ENCODE assay signal across 10 cellular contexts in the genomic region with DNA sequence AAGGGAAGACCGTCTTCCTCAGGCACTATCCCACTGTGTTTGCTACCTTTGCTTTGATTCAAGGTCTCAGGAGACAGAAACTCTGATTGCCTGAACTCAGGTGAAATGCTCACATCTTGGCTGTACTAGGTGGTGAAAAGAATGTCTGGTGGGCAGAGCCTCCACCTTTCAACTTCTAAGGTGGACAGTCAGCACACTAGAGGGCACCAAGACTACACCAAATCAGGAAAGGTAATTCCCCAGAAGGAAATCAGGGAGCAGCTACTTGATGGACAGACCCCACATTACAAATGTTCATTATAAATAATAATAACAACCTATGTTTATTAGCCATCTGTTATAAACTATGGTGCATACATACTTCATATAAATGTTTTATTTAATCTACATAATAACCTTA.
DNase-seq lines count a peak whose midpoint lies in the region; ATAC-seq, FAIRE-seq and TF ChIP-seq lines count a peak whose summit lies in the region.
"Had no signal": no experiment of that assay in that cellular context is flagged by ENCODE, and none has a peak within 500 bp of the region (broad histone marks: within the 10 kb centered on the region; RNA-seq: fewer than 3 reads in every experiment).

No MANE protein-coding gene starts in this region.

- peak; percentile 60 for TF ChIP-seq RAD21 in GM12878 (IDR thresholded peaks at IDR 0.05; ENCODE audit: insufficient read depth, low read depth, low read length)

- H3K4me3 Mint-ChIP-seq in Caco-2 (ENCODE audit: unreplicated experiment), result no peak overlapping the region

- H3K4me3 ChIP-seq in Caco-2 (ENCODE audit: low read depth, low read length) (no peak overlapping the region), KMS-11 (IDR thresholded peaks at IDR 0.05; ENCODE audit: insufficient read depth, low read depth, low read length) (no peak overlapping the region), GM12878 (no peak overlapping the region), MG63 (no peak overlapping the region)
- H3K4me3 ChIP-seq: mucosa of descending colon had no signal

- no peaks in the 10 kb centered on the region for H3K79me2 ChIP-seq in KMS-11 (ENCODE audit: insufficient read depth, low read depth)
- H3K79me2 ChIP-seq in GM12878 (ENCODE audit: control insufficient read depth, insufficient read depth, low read length), result no peaks in the 10 kb centered on the region

- H3K27ac ChIP-seq in KMS-11 (no peak overlapping the region), GM12878 (ENCODE audit: control insufficient read depth, insufficient read depth) (no peak overlapping the region)

- no peak overlapping the region for H3K9ac ChIP-seq in KMS-11
- H3K9ac ChIP-seq in GM12878 (ENCODE audit: control insufficient read depth, insufficient read depth, low read length), result no peak overlapping the region

- WGBS in GM12878 (ENCODE audit: insufficient coverage, insufficient replicate concordance, low lambda C conversion rate, missing lambda C conversion rate), result 8% methylated on average over 1 of the region's 1 CpG

- no peaks in the 10 kb centered on the region for H3K4me1 ChIP-seq in Caco-2
- no peaks in the 10 kb centered on the region for H3K4me1 ChIP-seq in KMS-11 (ENCODE audit: low read depth, poor library complexity, severe bottlenecking)
- H3K4me1 ChIP-seq in GM12878 (ENCODE audit: control insufficient read depth, insufficient read depth, low read length), result no peaks in the 10 kb centered on the region

- POLR2A ChIA-PET in Caco-2 (lab: Charles Lee) (no interaction called here), GM12878 (lab: Charles Lee) (no interaction called here)

- CTCF ChIA-PET in Caco-2 (lab: Charles Lee), result no interaction called here
- CTCF ChIA-PET in GM12878 (lab: Yijun Ruan, JAX), result interaction anchor here (0.6 to 1.5 kb wide), 4 partner anchors 121 to 435 kb away, joined by 3 to 12 read pairs (median 3); no protein-coding TSS in a partner anchor

- FAIRE-seq in GM12878 (lab: Jason Lieb, UNC), result no peak

- H3K4me2 ChIP-seq in KMS-11, result no peak overlapping the region
- H3K4me2 ChIP-seq in GM12878 (ENCODE audit: control insufficient read depth, insufficient read depth), result no peak overlapping the region

- no peaks in the 10 kb centered on the region for H3K36me3 Mint-ChIP-seq in Caco-2 (ENCODE audit: insufficient read depth, unreplicated experiment)

- TF ChIP-seq POLR2A in GM12878 (IDR thresholded peaks at IDR 0.05; ENCODE audit: low read depth, low read length), result no peak

- H4K20me1 ChIP-seq in KMS-11 (ENCODE audit: insufficient read depth) (no peaks in the 10 kb centered on the region), GM12878 (ENCODE audit: control insufficient read depth, insufficient read depth) (no peaks in the 10 kb centered on the region)

- DNase-seq in Caco-2 (peak in 1 of 2 experiments; percentile 10), GM12878 (ENCODE audit: low read depth, low spot score) (no peak), kidney tubule cell (ENCODE audit: low spot score) (peak; percentile 15), cerebellar nuclear complex (lab: John Stamatoyannopoulos, UW) (no peak), MG63 (no peak), NCI-H2196 treated with DMSO at 0.1 percent for 48 hours (lab: John Stamatoyannopoulos, UW; ENCODE audit: unreplicated experiment) (no peak)
- DNase-seq: DMS79 treated with DMSO at 0.1 percent for 48 hours had no signal

- no peaks in the 10 kb centered on the region for H3K36me3 ChIP-seq in Caco-2 (ENCODE audit: control insufficient read depth, insufficient read depth, low read length)
- H3K36me3 ChIP-seq in KMS-11 (ENCODE audit: insufficient read depth), result no peaks in the 10 kb centered on the region
- H3K36me3 ChIP-seq in GM12878 (ENCODE audit: control insufficient read depth in 2 of 2, insufficient read depth in 2 of 2, low read length in 1 of 2), result no peaks in the 10 kb centered on the region
- no peaks in the 10 kb centered on the region for H3K36me3 ChIP-seq in MG63

- no peaks in the 10 kb centered on the region for H3K9me3 Mint-ChIP-seq in Caco-2 (ENCODE audit: unreplicated experiment)

- TF ChIP-seq EP300 in GM12878 (IDR thresholded peaks at IDR 0.05; ENCODE audit: borderline replicate concordance in 1 of 2, control insufficient read depth in 1 of 2, low read depth in 2 of 2, low read length in 2 of 2), result no peak

- no TSS peak for BruUV-seq in Caco-2 (replicated peaks; lab: Mats Ljungman, UMichigan)
- no TSS peak for BruUV-seq in GM12878 (replicated peaks; lab: Mats Ljungman, UMichigan)

- in situ Hi-C loops in GM12878 (cut with MboI), result no loop called here

- H3K27me3 ChIP-seq in Caco-2 (replicated peaks; ENCODE audit: control insufficient read depth, insufficient read depth, low read length) (no peaks in the 10 kb centered on the region), KMS-11 (ENCODE audit: insufficient read depth, low read depth) (no peaks in the 10 kb centered on the region), GM12878 (replicated peaks in 1 of 2; ENCODE audit: control insufficient read depth in 2 of 2, insufficient read depth in 2 of 2, low read length in 1 of 2) (no peaks in the 10 kb centered on the region; a peak in 1 of 4 replicates), MG63 (no peaks in the 10 kb centered on the region)

- peak; percentile 18 for TF ChIP-seq CTCF in Caco-2 (IDR thresholded peaks at IDR 0.05; ENCODE audit: insufficient read depth in 1 of 2, low read depth in 1 of 2, low read length in 1 of 2, severe bottlenecking in 1 of 2, unreplicated experiment in 1 of 2)
- peak; percentile 47 for TF ChIP-seq CTCF in KMS-11 (conservative IDR thresholded peaks at IDR 0.05; ENCODE audit: low read depth, low read length)
- TF ChIP-seq CTCF in GM12878 (IDR thresholded peaks at IDR 0.05 in 2 of 3, conservative IDR thresholded peaks at IDR 0.05 in 1 of 3; ENCODE audit: control insufficient read depth in 2 of 3, extremely low read depth in 1 of 3, insufficient read depth in 1 of 3, low read depth in 3 of 3, low read length in 3 of 3), result peak in 1 of 3 experiments; percentile 41; a peak in 2 of 6 replicates

- no peak overlapping the region for H3K27ac Mint-ChIP-seq in Caco-2 (ENCODE audit: unreplicated experiment)

- SMC1A ChIA-PET in GM12878 (lab: Charles Lee; ENCODE audit: uncharacterized antibody, unreplicated experiment), result interaction anchor here (1.2 to 1.7 kb wide), 2 partner anchors 92 to 144 kb away, joined by 3 to 6 read pairs; no protein-coding TSS in a partner anchor

- no peak for ATAC-seq in GM12878
- no peak for ATAC-seq in GM19452 (IDR thresholded peaks at IDR 0.05; ENCODE audit: unreplicated experiment)
- ATAC-seq: mucosa of descending colon had no signal

- H3K27me3 Mint-ChIP-seq in Caco-2 (ENCODE audit: insufficient read depth, unreplicated experiment), result peaks cover 4% of the 10 kb centered on the region

- intact Hi-C loops in Caco-2 (cut with micrococcal nuclease; ENCODE audit: unreplicated experiment) (no loop called here), GM12878 (cut with micrococcal nuclease; ENCODE audit: unreplicated experiment) (no loop called here)

- H3K9me3 ChIP-seq in Caco-2 (no peaks in the 10 kb centered on the region), GM12878 (replicated peaks; ENCODE audit: control insufficient read depth, insufficient read depth, low read length) (no peaks in the 10 kb centered on the region), MG63 (no peaks in the 10 kb centered on the region)
- H3K9me3 ChIP-seq: mucosa of descending colon had no signal

- H3K4me1 Mint-ChIP-seq in Caco-2 (ENCODE audit: low read depth, unreplicated experiment), result no peaks in the 10 kb centered on the region

- RAD21 ChIA-PET in GM12878 (lab: Charles Lee; ENCODE audit: unreplicated experiment), result interaction anchor here (1.6 kb wide), 1 partner anchor 144 kb away, joined by 10 read pairs; no protein-coding TSS in a partner anchor

- H2AFZ ChIP-seq in KMS-11 (ENCODE audit: low read depth) (no peak overlapping the region), GM12878 (ENCODE audit: control insufficient read depth, low read depth, low read length) (no peak overlapping the region)

TF ChIP-seq in GM12878, 131 proteins besides CTCF, POLR2A, EP300 and RAD21 (continues in another document):
- TF ChIP-seq CBX5 (IDR thresholded peaks at IDR 0.05; ENCODE audit: low read depth) (no peak), HDAC6 (IDR thresholded peaks at IDR 0.05; ENCODE audit: unreplicated experiment) (no peak), SMC3 (IDR thresholded peaks at IDR 0.05; ENCODE audit: borderline replicate concordance, low read length) (no peak; the same call in 1 of the 2 replicates), SREBF1 (IDR thresholded peaks at IDR 0.05; ENCODE audit: low read length) (no peak), LARP7 (IDR thresholded peaks at IDR 0.05) (no peak), CREM (IDR thresholded peaks at IDR 0.05; ENCODE audit: low read depth) (no peak), IRF4 (IDR thresholded peaks at IDR 0.05; ENCODE audit: low read depth, low read length) (no peak), POLR2AphosphoS2 (IDR thresholded peaks at IDR 0.05; ENCODE audit: low read depth, low read length) (no peak), NFIC (IDR thresholded peaks at IDR 0.05; ENCODE audit: low read depth, low read length) (no peak)
- TF ChIP-seq, protein P1, sequence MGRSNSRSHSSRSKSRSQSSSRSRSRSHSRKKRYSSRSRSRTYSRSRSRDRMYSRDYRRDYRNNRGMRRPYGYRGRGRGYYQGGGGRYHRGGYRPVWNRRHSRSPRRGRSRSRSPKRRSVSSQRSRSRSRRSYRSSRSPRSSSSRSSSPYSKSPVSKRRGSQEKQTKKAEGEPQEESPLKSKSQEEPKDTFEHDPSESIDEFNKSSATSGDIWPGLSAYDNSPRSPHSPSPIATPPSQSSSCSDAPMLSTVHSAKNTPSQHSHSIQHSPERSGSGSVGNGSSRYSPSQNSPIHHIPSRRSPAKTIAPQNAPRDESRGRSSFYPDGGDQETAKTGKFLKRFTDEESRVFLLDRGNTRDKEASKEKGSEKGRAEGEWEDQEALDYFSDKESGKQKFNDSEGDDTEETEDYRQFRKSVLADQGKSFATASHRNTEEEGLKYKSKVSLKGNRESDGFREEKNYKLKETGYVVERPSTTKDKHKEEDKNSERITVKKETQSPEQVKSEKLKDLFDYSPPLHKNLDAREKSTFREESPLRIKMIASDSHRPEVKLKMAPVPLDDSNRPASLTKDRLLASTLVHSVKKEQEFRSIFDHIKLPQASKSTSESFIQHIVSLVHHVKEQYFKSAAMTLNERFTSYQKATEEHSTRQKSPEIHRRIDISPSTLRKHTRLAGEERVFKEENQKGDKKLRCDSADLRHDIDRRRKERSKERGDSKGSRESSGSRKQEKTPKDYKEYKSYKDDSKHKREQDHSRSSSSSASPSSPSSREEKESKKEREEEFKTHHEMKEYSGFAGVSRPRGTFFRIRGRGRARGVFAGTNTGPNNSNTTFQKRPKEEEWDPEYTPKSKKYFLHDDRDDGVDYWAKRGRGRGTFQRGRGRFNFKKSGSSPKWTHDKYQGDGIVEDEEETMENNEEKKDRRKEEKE (IDR thresholded peaks at IDR 0.05), result no peak
